In genomic region chr13:75639426-75639825, GRCh38 we compare ENCODE assay signal across 31 cellular contexts. TPM values are rescaled to one million over a fixed set of nuclear protein-coding genes. Genes with fewer than 3 reads are reported as not detected.
DNase-seq lines count a peak whose midpoint lies in the region; ATAC-seq and TF ChIP-seq lines count a peak whose summit lies in the region.
"Had no signal": no experiment of that assay in that cellular context is flagged by ENCODE, and none has a peak within 500 bp of the region (broad histone marks: within the 10 kb centered on the region; RNA-seq: fewer than 3 reads in every experiment).

No MANE protein-coding gene starts in this region.

- peaks cover 25% of the 10 kb centered on the region for H3K27me3 Mint-ChIP-seq in activated naive CD8-positive, alpha-beta T cell treated with anti-CD3 and anti-CD28 coated beads for 36 hours

- H3K4me1 ChIP-seq in OCI-LY7 (ENCODE audit: insufficient read depth, low read length, poor library complexity, severe bottlenecking) (peaks cover 23% of the 10 kb centered on the region), fibroblast of lung (ENCODE audit: control insufficient read depth, extremely low read depth, insufficient read depth, low read length) (peaks cover 6% of the 10 kb centered on the region), psoas muscle (peaks cover 5% of the 10 kb centered on the region)

- POLR2A ChIA-PET in OCI-LY7 (lab: Charles Lee), result interaction anchor here (0.6 to 0.7 kb wide), 2 partner anchors 11 to 205 kb away, joined by 3 read pairs; no protein-coding TSS in a partner anchor

- TF ChIP-seq CTCF in OCI-LY7 (conservative IDR thresholded peaks at IDR 0.05; ENCODE audit: low read length) (no peak), fibroblast of lung (conservative IDR thresholded peaks at IDR 0.05 in 1 of 2, IDR thresholded peaks at IDR 0.05 in 1 of 2; ENCODE audit: low read depth in 1 of 2, low read length in 2 of 2) (no peak), psoas muscle (IDR thresholded peaks at IDR 0.05) (no peak)

- H3K27ac ChIP-seq in OCI-LY7 (ENCODE audit: low read depth, low read length, poor library complexity, severe bottlenecking), result no peak overlapping the region
- no peak overlapping the region for H3K27ac ChIP-seq in fibroblast of lung (ENCODE audit: insufficient read depth, low read length)
- no peak overlapping the region for H3K27ac ChIP-seq in psoas muscle
- H3K27ac ChIP-seq: BLaER1, esophagus muscularis mucosa, ovary, right atrium auricular region, tibial artery had no signal

- H3K4me2 ChIP-seq in OCI-LY7 (ENCODE audit: low read length), result peak overlapping the region; percentile 9; the same call in 1 of the 2 replicates
- H3K4me2 ChIP-seq in fibroblast of lung (ENCODE audit: extremely low read depth, insufficient read depth, low read length), result peak overlapping the region; percentile 89
- H3K4me2 ChIP-seq: BLaER1 had no signal

- H3K36me3 ChIP-seq in OCI-LY7 (ENCODE audit: insufficient read depth, low read length) (no peaks in the 10 kb centered on the region), fibroblast of lung (ENCODE audit: control insufficient read depth, insufficient read depth, low read length) (peaks cover 2% of the 10 kb centered on the region), psoas muscle (ENCODE audit: insufficient read depth in 1 of 2, low read depth in 1 of 2) (no peaks in the 10 kb centered on the region)
- H3K36me3 ChIP-seq: BLaER1, esophagus muscularis mucosa, ovary, right atrium auricular region, tibial artery had no signal

- no peak overlapping the region for H3K27ac Mint-ChIP-seq in activated naive CD8-positive, alpha-beta T cell treated with anti-CD3 and anti-CD28 coated beads for 36 hours
- H3K27ac Mint-ChIP-seq: activated CD4-positive, alpha-beta memory T cell treated with anti-CD3 and anti-CD28 coated beads, Interleukin-2, amount 10 ng/mL, durations not matched to agents 7 days and 5 days; activated naive CD8-positive, alpha-beta T cell treated with anti-CD3 and anti-CD28 coated beads, Interleukin-2, amount 50 U/mL, for 24 hours; natural killer cell treated with Interleukin-12 subunit alpha and Interleukin-12 subunit beta and Interleukin-15 and Interleukin-18, amount 100 ng/mL, for 72 hours; stimulated activated naive CD8-positive, alpha-beta T cell treated with anti-CD3 and anti-CD28 coated beads, Interleukin-15, Interleukin-2, amounts not matched to agents 100 ng/mL and 50 ng/mL, for 24 hours had no signal

- no peaks in the 10 kb centered on the region for H3K36me3 Mint-ChIP-seq in activated naive CD8-positive, alpha-beta T cell treated with anti-CD3 and anti-CD28 coated beads for 36 hours
- H3K36me3 Mint-ChIP-seq: natural killer cell treated with Interleukin-12 subunit alpha and Interleukin-12 subunit beta and Interleukin-15 and Interleukin-18, amount 100 ng/mL, for 72 hours had no signal

- BruUV-seq in OCI-LY7 (replicated peaks; lab: Mats Ljungman, UMichigan), result no TSS peak

- H2AFZ ChIP-seq in OCI-LY7 (ENCODE audit: low read length) (no peak overlapping the region), fibroblast of lung (ENCODE audit: low read length) (no peak overlapping the region)

- ATAC-seq in GM18868 (IDR thresholded peaks at IDR 0.05; ENCODE audit: unreplicated experiment) (peak; percentile 13), psoas muscle (no peak)
- ATAC-seq: activated naive CD8-positive, alpha-beta T cell treated with anti-CD3 and anti-CD28 coated beads, Interleukin-2, amount 50 U/mL, for 24 hours; K562; left ventricle myocardium superior; natural killer cell treated with Interleukin-12 subunit alpha and Interleukin-12 subunit beta and Interleukin-15 and Interleukin-18, amount 100 ng/mL, for 72 hours; Right ventricle myocardium inferior had no signal

- CTCF ChIA-PET in OCI-LY7 (lab: Charles Lee; ENCODE audit: unreplicated experiment), result no interaction called here

- H3K79me2 ChIP-seq in OCI-LY7 (ENCODE audit: insufficient read depth, low read depth, low read length), result no peaks in the 10 kb centered on the region
- H3K79me2 ChIP-seq in fibroblast of lung (ENCODE audit: control insufficient read depth, insufficient read depth, low read length), result peaks cover 87% of the 10 kb centered on the region

- H3K9ac ChIP-seq in fibroblast of lung (ENCODE audit: insufficient read depth, low read length), result no peak overlapping the region
- H3K9ac ChIP-seq: BLaER1 had no signal

- no peak overlapping the region for H3K4me3 Mint-ChIP-seq in activated naive CD8-positive, alpha-beta T cell treated with anti-CD3 and anti-CD28 coated beads for 36 hours
- H3K4me3 Mint-ChIP-seq: activated CD4-positive, alpha-beta memory T cell treated with anti-CD3 and anti-CD28 coated beads, Interleukin-2, amount 10 ng/mL, durations not matched to agents 7 days and 5 days; activated naive CD8-positive, alpha-beta T cell treated with anti-CD3 and anti-CD28 coated beads, Interleukin-2, amount 50 U/mL, for 24 hours; natural killer cell treated with Interleukin-12 subunit alpha and Interleukin-12 subunit beta and Interleukin-15 and Interleukin-18, amount 100 ng/mL, for 72 hours; stimulated activated naive CD8-positive, alpha-beta T cell treated with anti-CD3 and anti-CD28 coated beads, Interleukin-15, Interleukin-2, amounts not matched to agents 100 ng/mL and 50 ng/mL, for 24 hours had no signal

- H4K20me1 ChIP-seq in OCI-LY7 (ENCODE audit: insufficient read depth, low read length) (no peaks in the 10 kb centered on the region; the same call in 1 of the 2 replicates), fibroblast of lung (ENCODE audit: control insufficient read depth, extremely low read depth, insufficient read depth, low read length) (no peaks in the 10 kb centered on the region)

- H3K27me3 ChIP-seq in fibroblast of lung (ENCODE audit: control insufficient read depth, insufficient read depth, low read length) (no peaks in the 10 kb centered on the region), psoas muscle (ENCODE audit: insufficient read depth in 3 of 3, low read length in 2 of 3) (peaks cover 0 to 10% (median 0%) of the 10 kb centered on the region in 3 donors)
- H3K27me3 ChIP-seq: ovary, right atrium auricular region, tibial artery had no signal

- peaks cover 7% of the 10 kb centered on the region for H3K4me1 Mint-ChIP-seq in activated naive CD8-positive, alpha-beta T cell treated with anti-CD3 and anti-CD28 coated beads for 36 hours

- 97 to 100% (median 98%) methylated on average over 2 of the region's 2 CpGs for WGBS in psoas muscle, 3 donors

- no peaks in the 10 kb centered on the region for H3K9me3 Mint-ChIP-seq in activated naive CD8-positive, alpha-beta T cell treated with anti-CD3 and anti-CD28 coated beads for 36 hours
- H3K9me3 Mint-ChIP-seq: activated CD4-positive, alpha-beta memory T cell treated with anti-CD3 and anti-CD28 coated beads, Interleukin-2, amount 10 ng/mL, durations not matched to agents 7 days and 5 days; activated naive CD8-positive, alpha-beta T cell treated with anti-CD3 and anti-CD28 coated beads, Interleukin-2, amount 50 U/mL, for 24 hours; natural killer cell treated with Interleukin-12 subunit alpha and Interleukin-12 subunit beta and Interleukin-15 and Interleukin-18, amount 100 ng/mL, for 72 hours; stimulated activated naive CD8-positive, alpha-beta T cell treated with anti-CD3 and anti-CD28 coated beads, Interleukin-15, Interleukin-2, amounts not matched to agents 100 ng/mL and 50 ng/mL, for 24 hours had no signal

- DNase-seq in OCI-LY7 (ENCODE audit: low spot score) (no peak), fibroblast of lung (ENCODE audit: low read depth in 2 of 2) (no peak), psoas muscle (no peak), AML-193 (lab: John Stamatoyannopoulos, UW) (no peak)
- DNase-seq in activated naive CD8-positive, alpha-beta T cell treated with anti-CD3 and anti-CD28 coated beads for 36 hours, result no peak
- DNase-seq in activated CD4-positive, alpha-beta T cell treated with anti-CD3 and anti-CD28 coated beads for 1 hour, result no peak
- DNase-seq: activated CD4-positive, alpha-beta memory T cell treated with anti-CD3 and anti-CD28 coated beads, Interleukin-2, amount 10 ng/mL, durations not matched to agents 7 days and 5 days; activated effector memory CD4-positive, alpha-beta T cell treated with anti-CD3 and anti-CD28 coated beads, Interleukin-2, amount 50 U/mL, for 16 hours; activated naive CD8-positive, alpha-beta T cell treated with anti-CD3 and anti-CD28 coated beads, Interleukin-2, amount 50 U/mL, for 24 hours; COR-L47; cortex of kidney; DMS79 treated with DMSO at 0.1 percent for 48 hours; left ventricle myocardium superior; midbrain; NCI-H1417 treated with DMSO at 0.1 percent for 48 hours; NCI-H2081 treated with DMSO at 0.1 percent for 48 hours; NCI-H345; NCI-H82; OCI-M1; ovary; stimulated activated CD4-positive, alpha-beta T cell treated with anti-CD3 and anti-CD28 coated beads, Interleukin-12 subunit alpha, Interleukin-12 subunit beta, amount 100 ng/mL, for 4 hours; SW 1271; tibial artery had no signal

- H3K9me2 ChIP-seq in OCI-LY7 (ENCODE audit: insufficient read depth, low read length), result no peaks in the 10 kb centered on the region

- H3K4me3 ChIP-seq in OCI-LY7 (ENCODE audit: low read depth, low read length, poor library complexity, severe bottlenecking) (no peak overlapping the region), fibroblast of lung (replicated peaks in 1 of 4; ENCODE audit: control extremely low read depth in 1 of 4, insufficient read depth in 1 of 4, low read depth in 3 of 4, low read length in 4 of 4) (peak overlapping the region in 3 of 4 experiments; percentile 56 to 99 (median 92)), psoas muscle (no peak overlapping the region)
- H3K4me3 ChIP-seq: BLaER1, esophagus muscularis mucosa, K562, ovary, right atrium auricular region, tibial artery had no signal

- H3K9me3 ChIP-seq in OCI-LY7 (ENCODE audit: low read length), result no peaks in the 10 kb centered on the region
- no peaks in the 10 kb centered on the region for H3K9me3 ChIP-seq in fibroblast of lung (ENCODE audit: control insufficient read depth, insufficient read depth, low read depth, low read length)
- H3K9me3 ChIP-seq in psoas muscle, result no peaks in the 10 kb centered on the region
- H3K9me3 ChIP-seq: BLaER1, esophagus muscularis mucosa, ovary, right atrium auricular region, tibial artery had no signal

- intact Hi-C loops in OCI-LY7 (cut with micrococcal nuclease; ENCODE audit: unreplicated experiment) (loop anchor here (5.0 kb wide), 2 partner anchors 157 to 272 kb away; partner anchors contain the start of gene TBC1D4), psoas muscle (cut with DNase I) (no loop called here)

RNA-seq across cellular contexts. Expression of gene LMO7, which starts 3.3 kb away (rescaled TPM):
- total RNA-seq in OCI-LY7 (2014; rRNA removed; shearing (Covaris generic)), result 21.4 and 33.6 TPM in 2 replicates
- total RNA-seq in OCI-LY7 (2022), result 25.4 and 33.6 TPM in 2 replicates
- 75.5 and 226 TPM in 2 replicates for total RNA-seq in fibroblast of lung
- polyA plus RNA-seq in fibroblast of lung, result 71.9 and 116 TPM in 2 replicates
- polyA plus RNA-seq in fibroblast of lung (2012), result 176 and 211 TPM in 2 replicates
- polyA minus RNA-seq in fibroblast of lung (ENCODE audit: low replicate concordance), result 202 and 210 TPM in 2 replicates
- 10 to 100 TPM; 14.1 to 15.7 TPM for total RNA-seq in activated naive CD8-positive, alpha-beta T cell treated with anti-CD3 and anti-CD28 coated beads for 36 hours
- 100 to 1,000 TPM in 3 of 4 donors, 10 to 100 TPM in 1; 97.9 to 271 (median 168) TPM for total RNA-seq in psoas muscle
- 10 to 100 TPM; 15.3 to 63.4 (median 51.8) TPM for polyA plus RNA-seq in psoas muscle

Comparison
In these comparisons a context has a peak if more than half of its experiments do, and no peak if none do; other contexts are left out.
1. H3K4me3 ChIP-seq: peak in fibroblast of lung (3 of 4); none in OCI-LY7 (single experiment) and psoas muscle (single experiment).